20 cellular contexts compared by ENCODE assay signal in the genomic region with DNA sequence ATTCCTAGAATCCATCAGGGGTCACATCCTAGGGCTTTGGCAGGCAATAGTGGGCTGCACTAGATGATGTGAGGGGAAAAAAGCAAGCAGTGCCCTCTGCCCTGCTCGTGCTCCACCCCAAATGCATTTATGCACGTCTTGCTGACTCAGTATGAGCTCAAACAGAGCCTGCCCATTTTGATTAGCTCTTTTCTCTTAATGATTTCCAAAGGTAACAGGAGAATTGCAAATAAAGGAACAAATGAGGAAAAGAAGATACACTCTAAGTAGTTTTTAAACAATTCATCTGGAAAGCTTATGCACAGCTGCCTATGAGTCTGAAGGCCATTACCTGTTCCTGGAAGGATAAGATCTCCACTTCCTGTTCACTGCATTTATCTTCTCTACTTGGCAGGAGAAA.
DNase-seq lines count a peak whose midpoint lies in the region; ATAC-seq and TF ChIP-seq lines count a peak whose summit lies in the region.
"Had no signal": no experiment of that assay in that cellular context is flagged by ENCODE, and none has a peak within 500 bp of the region (broad histone marks: within the 10 kb centered on the region; RNA-seq: fewer than 3 reads in every experiment).

No MANE protein-coding gene starts in this region.

- DNase-seq in HT-29 (ENCODE audit: low spot score) (peak; percentile 15), kidney glomerular epithelial cell (lab: John Stamatoyannopoulos, UW) (peak; percentile 21), globus pallidus (ENCODE audit: low spot score) (no peak)
- DNase-seq: GDM1, H7, IMR-90, KG1, MM.1S, NCI-H2029, NCI-H446 treated with DMSO at 0.1 percent for 48 hours, NCI-H526, NCI-H82, Peyer's patch, SHP77 treated with DMSO at 0.1 percent for 48 hours, T-helper 17 cell had no signal

- ATAC-seq in SK-N-SH treated with all-trans-retinoic acid at 6 μM for 48 hours: peak; percentile 81
- no peak for ATAC-seq in GM21360 (IDR thresholded peaks at IDR 0.05; ENCODE audit: unreplicated experiment)
- no peak for ATAC-seq in HG03196 (IDR thresholded peaks at IDR 0.05; ENCODE audit: unreplicated experiment)
- no peak for ATAC-seq in HG03442 (IDR thresholded peaks at IDR 0.05; ENCODE audit: unreplicated experiment)
- ATAC-seq: GM12878, T-helper 17 cell had no signal

TF ChIP-seq in SK-N-SH treated with all-trans-retinoic acid at 6 μM for 48 hours, 23 proteins besides CTCF, POLR2A, EP300 and RAD21:
- TF ChIP-seq, protein P1, sequence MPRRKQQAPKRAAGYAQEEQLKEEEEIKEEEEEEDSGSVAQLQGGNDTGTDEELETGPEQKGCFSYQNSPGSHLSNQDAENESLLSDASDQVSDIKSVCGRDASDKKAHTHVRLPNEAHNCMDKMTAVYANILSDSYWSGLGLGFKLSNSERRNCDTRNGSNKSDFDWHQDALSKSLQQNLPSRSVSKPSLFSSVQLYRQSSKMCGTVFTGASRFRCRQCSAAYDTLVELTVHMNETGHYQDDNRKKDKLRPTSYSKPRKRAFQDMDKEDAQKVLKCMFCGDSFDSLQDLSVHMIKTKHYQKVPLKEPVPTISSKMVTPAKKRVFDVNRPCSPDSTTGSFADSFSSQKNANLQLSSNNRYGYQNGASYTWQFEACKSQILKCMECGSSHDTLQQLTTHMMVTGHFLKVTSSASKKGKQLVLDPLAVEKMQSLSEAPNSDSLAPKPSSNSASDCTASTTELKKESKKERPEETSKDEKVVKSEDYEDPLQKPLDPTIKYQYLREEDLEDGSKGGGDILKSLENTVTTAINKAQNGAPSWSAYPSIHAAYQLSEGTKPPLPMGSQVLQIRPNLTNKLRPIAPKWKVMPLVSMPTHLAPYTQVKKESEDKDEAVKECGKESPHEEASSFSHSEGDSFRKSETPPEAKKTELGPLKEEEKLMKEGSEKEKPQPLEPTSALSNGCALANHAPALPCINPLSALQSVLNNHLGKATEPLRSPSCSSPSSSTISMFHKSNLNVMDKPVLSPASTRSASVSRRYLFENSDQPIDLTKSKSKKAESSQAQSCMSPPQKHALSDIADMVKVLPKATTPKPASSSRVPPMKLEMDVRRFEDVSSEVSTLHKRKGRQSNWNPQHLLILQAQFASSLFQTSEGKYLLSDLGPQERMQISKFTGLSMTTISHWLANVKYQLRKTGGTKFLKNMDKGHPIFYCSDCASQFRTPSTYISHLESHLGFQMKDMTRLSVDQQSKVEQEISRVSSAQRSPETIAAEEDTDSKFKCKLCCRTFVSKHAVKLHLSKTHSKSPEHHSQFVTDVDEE (CRISPR knock-in tag; IDR thresholded peaks at IDR 0.05): no peak
- TF ChIP-seq ZNF565 (CRISPR knock-in tag; conservative IDR thresholded peaks at IDR 0.05; ENCODE audit: low read depth): no peak
- TF ChIP-seq GLIS3 (CRISPR knock-in tag; IDR thresholded peaks at IDR 0.05): no peak
- no peak for TF ChIP-seq ZFP3 (CRISPR knock-in tag; IDR thresholded peaks at IDR 0.05)
- TF ChIP-seq SNAI2 (CRISPR knock-in tag; IDR thresholded peaks at IDR 0.05): no peak
- no peak for TF ChIP-seq ESRRG (CRISPR knock-in tag; IDR thresholded peaks at IDR 0.05)
- no peak for TF ChIP-seq CSDC2 (CRISPR knock-in tag; IDR thresholded peaks at IDR 0.05)
- TF ChIP-seq, protein P2, sequence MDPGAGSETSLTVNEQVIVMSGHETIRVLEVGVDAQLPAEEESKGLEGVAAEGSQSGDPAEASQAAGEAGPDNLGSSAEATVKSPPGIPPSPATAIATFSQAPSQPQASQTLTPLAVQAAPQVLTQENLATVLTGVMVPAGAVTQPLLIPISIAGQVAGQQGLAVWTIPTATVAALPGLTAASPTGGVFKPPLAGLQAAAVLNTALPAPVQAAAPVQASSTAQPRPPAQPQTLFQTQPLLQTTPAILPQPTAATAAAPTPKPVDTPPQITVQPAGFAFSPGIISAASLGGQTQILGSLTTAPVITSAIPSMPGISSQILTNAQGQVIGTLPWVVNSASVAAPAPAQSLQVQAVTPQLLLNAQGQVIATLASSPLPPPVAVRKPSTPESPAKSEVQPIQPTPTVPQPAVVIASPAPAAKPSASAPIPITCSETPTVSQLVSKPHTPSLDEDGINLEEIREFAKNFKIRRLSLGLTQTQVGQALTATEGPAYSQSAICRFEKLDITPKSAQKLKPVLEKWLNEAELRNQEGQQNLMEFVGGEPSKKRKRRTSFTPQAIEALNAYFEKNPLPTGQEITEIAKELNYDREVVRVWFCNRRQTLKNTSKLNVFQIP (CRISPR knock-in tag; IDR thresholded peaks at IDR 0.05; ENCODE audit: borderline replicate concordance, low read depth): no peak
- TF ChIP-seq ZNF8 (CRISPR knock-in tag; IDR thresholded peaks at IDR 0.05): no peak
- no peak for TF ChIP-seq PPARA (CRISPR knock-in tag; IDR thresholded peaks at IDR 0.05; ENCODE audit: borderline replicate concordance)
- TF ChIP-seq, protein P3, sequence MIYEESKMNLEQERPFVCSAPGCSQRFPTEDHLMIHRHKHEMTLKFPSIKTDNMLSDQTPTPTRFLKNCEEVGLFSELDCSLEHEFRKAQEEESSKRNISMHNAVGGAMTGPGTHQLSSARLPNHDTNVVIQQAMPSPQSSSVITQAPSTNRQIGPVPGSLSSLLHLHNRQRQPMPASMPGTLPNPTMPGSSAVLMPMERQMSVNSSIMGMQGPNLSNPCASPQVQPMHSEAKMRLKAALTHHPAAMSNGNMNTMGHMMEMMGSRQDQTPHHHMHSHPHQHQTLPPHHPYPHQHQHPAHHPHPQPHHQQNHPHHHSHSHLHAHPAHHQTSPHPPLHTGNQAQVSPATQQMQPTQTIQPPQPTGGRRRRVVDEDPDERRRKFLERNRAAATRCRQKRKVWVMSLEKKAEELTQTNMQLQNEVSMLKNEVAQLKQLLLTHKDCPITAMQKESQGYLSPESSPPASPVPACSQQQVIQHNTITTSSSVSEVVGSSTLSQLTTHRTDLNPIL (CRISPR knock-in tag; IDR thresholded peaks at IDR 0.05; ENCODE audit: low read depth): no peak
- TF ChIP-seq, protein P4, sequence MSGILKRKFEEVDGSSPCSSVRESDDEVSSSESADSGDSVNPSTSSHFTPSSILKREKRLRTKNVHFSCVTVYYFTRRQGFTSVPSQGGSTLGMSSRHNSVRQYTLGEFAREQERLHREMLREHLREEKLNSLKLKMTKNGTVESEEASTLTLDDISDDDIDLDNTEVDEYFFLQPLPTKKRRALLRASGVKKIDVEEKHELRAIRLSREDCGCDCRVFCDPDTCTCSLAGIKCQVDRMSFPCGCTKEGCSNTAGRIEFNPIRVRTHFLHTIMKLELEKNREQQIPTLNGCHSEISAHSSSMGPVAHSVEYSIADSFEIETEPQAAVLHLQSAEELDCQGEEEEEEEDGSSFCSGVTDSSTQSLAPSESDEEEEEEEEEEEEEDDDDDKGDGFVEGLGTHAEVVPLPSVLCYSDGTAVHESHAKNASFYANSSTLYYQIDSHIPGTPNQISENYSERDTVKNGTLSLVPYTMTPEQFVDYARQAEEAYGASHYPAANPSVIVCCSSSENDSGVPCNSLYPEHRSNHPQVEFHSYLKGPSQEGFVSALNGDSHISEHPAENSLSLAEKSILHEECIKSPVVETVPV (CRISPR knock-in tag; IDR thresholded peaks at IDR 0.05): no peak
- no peak for TF ChIP-seq TCF4 (CRISPR knock-in tag; IDR thresholded peaks at IDR 0.05; ENCODE audit: borderline replicate concordance)
- no peak for TF ChIP-seq TOX (CRISPR knock-in tag; IDR thresholded peaks at IDR 0.05; ENCODE audit: borderline replicate concordance)
- no peak for TF ChIP-seq BACH2 (CRISPR knock-in tag; IDR thresholded peaks at IDR 0.05; ENCODE audit: borderline replicate concordance)
- TF ChIP-seq ZFP30 (CRISPR knock-in tag; IDR thresholded peaks at IDR 0.05): no peak
- no peak for TF ChIP-seq RARB (CRISPR knock-in tag; IDR thresholded peaks at IDR 0.05)
- TF ChIP-seq, protein P5, sequence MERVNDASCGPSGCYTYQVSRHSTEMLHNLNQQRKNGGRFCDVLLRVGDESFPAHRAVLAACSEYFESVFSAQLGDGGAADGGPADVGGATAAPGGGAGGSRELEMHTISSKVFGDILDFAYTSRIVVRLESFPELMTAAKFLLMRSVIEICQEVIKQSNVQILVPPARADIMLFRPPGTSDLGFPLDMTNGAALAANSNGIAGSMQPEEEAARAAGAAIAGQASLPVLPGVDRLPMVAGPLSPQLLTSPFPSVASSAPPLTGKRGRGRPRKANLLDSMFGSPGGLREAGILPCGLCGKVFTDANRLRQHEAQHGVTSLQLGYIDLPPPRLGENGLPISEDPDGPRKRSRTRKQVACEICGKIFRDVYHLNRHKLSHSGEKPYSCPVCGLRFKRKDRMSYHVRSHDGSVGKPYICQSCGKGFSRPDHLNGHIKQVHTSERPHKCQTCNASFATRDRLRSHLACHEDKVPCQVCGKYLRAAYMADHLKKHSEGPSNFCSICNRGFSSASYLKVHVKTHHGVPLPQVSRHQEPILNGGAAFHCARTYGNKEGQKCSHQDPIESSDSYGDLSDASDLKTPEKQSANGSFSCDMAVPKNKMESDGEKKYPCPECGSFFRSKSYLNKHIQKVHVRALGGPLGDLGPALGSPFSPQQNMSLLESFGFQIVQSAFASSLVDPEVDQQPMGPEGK (CRISPR knock-in tag; IDR thresholded peaks at IDR 0.05; ENCODE audit: borderline replicate concordance): no peak
- no peak for TF ChIP-seq ZC3H10 (CRISPR knock-in tag; IDR thresholded peaks at IDR 0.05)
